8 cellular contexts compared by ENCODE assay signal in genomic region chrX:136953867-136954787, GRCh38.
DNase-seq lines count a peak whose midpoint lies in the region; ATAC-seq, FAIRE-seq and TF ChIP-seq lines count a peak whose summit lies in the region.

No MANE protein-coding gene starts in this region.

- H3K4me3 Mint-ChIP-seq in activated T-cell treated with anti-CD3 and anti-CD28 coated beads, Interleukin-2, amount 50 U/mL, for 24 hours, result no peak overlapping the region

- H3K79me2 ChIP-seq in OCI-LY7 (ENCODE audit: insufficient read depth, low read depth, low read length), result no peaks in the 10 kb centered on the region

- no peaks in the 10 kb centered on the region for H3K27me3 ChIP-seq in pancreas

- H3K4me3 ChIP-seq in OCI-LY7 (ENCODE audit: low read depth, low read length, poor library complexity, severe bottlenecking), result no peak overlapping the region
- H3K4me3 ChIP-seq in fibroblast of the aortic adventitia (ENCODE audit: low read depth, low read length), result no peak overlapping the region
- H3K4me3 ChIP-seq in pancreas, result no peak overlapping the region

- no peak for FAIRE-seq in HTR-8/SVneo (lab: Jason Lieb, UNC)
- no peak for FAIRE-seq in pancreas (lab: Jason Lieb, UNC)

- no peaks in the 10 kb centered on the region for H3K36me3 Mint-ChIP-seq in activated T-cell treated with anti-CD3 and anti-CD28 coated beads, Interleukin-2, amount 50 U/mL, for 24 hours (ENCODE audit: low read depth)

- 52 to 57% methylated on average over 26 of the region's 26 CpGs for WGBS in pancreas, 2 donors

- no peaks in the 10 kb centered on the region for H3K4me1 ChIP-seq in OCI-LY7 (ENCODE audit: insufficient read depth, low read length, poor library complexity, severe bottlenecking)
- no peaks in the 10 kb centered on the region for H3K4me1 ChIP-seq in pancreas

- intact Hi-C loops in OCI-LY7 (cut with micrococcal nuclease; ENCODE audit: unreplicated experiment) (no loop called here), pancreas (cut with DNase I) (no loop called here)

- TF ChIP-seq CTCF in OCI-LY7 (conservative IDR thresholded peaks at IDR 0.05; ENCODE audit: low read length), result peak; percentile 69
- peak; percentile 70 for TF ChIP-seq CTCF in fibroblast of the aortic adventitia (IDR thresholded peaks at IDR 0.05; ENCODE audit: insufficient read depth, low read length)
- TF ChIP-seq CTCF in pancreas (IDR thresholded peaks at IDR 0.05), result peak; percentile 11 to 56 (median 44)

- no peak overlapping the region for H3K27ac Mint-ChIP-seq in activated T-cell treated with anti-CD3 and anti-CD28 coated beads, Interleukin-2, amount 50 U/mL, for 24 hours

- H3K36me3 ChIP-seq in OCI-LY7 (ENCODE audit: insufficient read depth, low read length) (no peaks in the 10 kb centered on the region), pancreas (no peaks in the 10 kb centered on the region)

- peak; percentile 94 for ATAC-seq in GM21529 (IDR thresholded peaks at IDR 0.05; ENCODE audit: unreplicated experiment)
- peak; percentile 79 to 98 (median 95) for ATAC-seq in pancreas

- DNase-seq in EL (peak; percentile 65), HTR-8/SVneo (ENCODE audit: insufficient read length, low spot score) (peak; percentile 27), OCI-LY7 (ENCODE audit: low spot score) (peak; percentile 68), fibroblast of the aortic adventitia (ENCODE audit: low read depth) (peak; percentile 75), pancreas (peak; percentile 52 to 72 (median 64)), cortex of kidney (lab: John Stamatoyannopoulos, UW) (no peak)
- peak; percentile 61 for DNase-seq in activated T-cell treated with anti-CD3 and anti-CD28 coated beads, Interleukin-2, amount 50 U/mL, for 24 hours

- H3K4me2 ChIP-seq in OCI-LY7 (ENCODE audit: low read length), result no peak overlapping the region

- no peak overlapping the region for H2AFZ ChIP-seq in OCI-LY7 (ENCODE audit: low read length)

- peaks cover 1% of the 10 kb centered on the region for H3K4me1 Mint-ChIP-seq in activated T-cell treated with anti-CD3 and anti-CD28 coated beads, Interleukin-2, amount 50 U/mL, for 24 hours (ENCODE audit: low read depth)

- H3K9me2 ChIP-seq in OCI-LY7 (ENCODE audit: insufficient read depth, low read length), result no peaks in the 10 kb centered on the region

- H4K20me1 ChIP-seq in OCI-LY7 (ENCODE audit: insufficient read depth, low read length), result no peaks in the 10 kb centered on the region

- CTCF ChIA-PET in OCI-LY7 (lab: Charles Lee; ENCODE audit: unreplicated experiment), result no interaction called here

- BruUV-seq in OCI-LY7 (replicated peaks; lab: Mats Ljungman, UMichigan), result no TSS peak

- no peaks in the 10 kb centered on the region for H3K9me3 Mint-ChIP-seq in activated T-cell treated with anti-CD3 and anti-CD28 coated beads, Interleukin-2, amount 50 U/mL, for 24 hours

- peaks cover 10% of the 10 kb centered on the region for H3K27me3 Mint-ChIP-seq in activated T-cell treated with anti-CD3 and anti-CD28 coated beads, Interleukin-2, amount 50 U/mL, for 24 hours

- H3K9me3 ChIP-seq in OCI-LY7 (ENCODE audit: low read length), result no peaks in the 10 kb centered on the region
- no peaks in the 10 kb centered on the region for H3K9me3 ChIP-seq in pancreas

- H3K27ac ChIP-seq in OCI-LY7 (ENCODE audit: low read depth, low read length, poor library complexity, severe bottlenecking) (no peak overlapping the region), pancreas (no peak overlapping the region)

- POLR2A ChIA-PET in OCI-LY7 (lab: Charles Lee), result interaction anchor here (0.7 kb wide), 1 partner anchor 219 kb away, joined by 3 read pairs; no protein-coding TSS in a partner anchor
